Comparison of ENCODE assay signal across 12 cellular contexts in the genomic region with DNA sequence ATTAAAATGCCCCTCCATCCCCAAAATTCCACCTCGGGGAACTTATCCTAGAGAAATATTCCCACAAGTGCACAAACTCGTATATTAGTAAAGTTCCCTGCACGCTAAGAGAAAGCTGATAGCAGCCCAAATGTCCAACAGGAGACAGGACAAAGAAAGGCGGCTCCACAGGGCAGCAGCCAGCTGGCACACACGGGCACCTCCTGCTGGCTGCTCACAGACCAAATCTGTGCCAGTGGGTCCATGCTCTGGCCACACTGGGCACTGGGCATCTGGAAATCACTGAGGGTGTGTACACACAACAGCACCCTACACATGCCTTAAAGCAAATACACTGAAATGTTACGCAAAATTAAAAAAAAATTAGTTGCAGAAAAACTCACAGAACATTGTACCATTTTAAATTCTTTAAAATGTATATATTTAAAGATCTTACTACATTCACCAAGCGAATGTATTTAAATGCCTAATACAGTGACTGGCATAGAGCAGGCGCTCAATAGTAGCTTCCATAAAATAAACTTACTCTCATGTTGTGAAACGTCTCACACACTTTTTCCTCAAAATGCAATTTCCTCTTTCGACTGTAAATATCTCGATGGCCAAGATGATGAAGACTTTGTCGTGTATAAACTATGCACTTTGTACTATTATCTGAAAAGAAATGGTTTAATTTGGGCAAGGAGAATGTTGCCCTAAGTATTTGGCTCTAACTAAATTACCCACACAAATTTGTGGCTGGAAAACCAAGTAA. TPM values are rescaled to one million over a fixed set of nuclear protein-coding genes. Genes with fewer than 3 reads are reported as not detected.
DNase-seq lines count a peak whose midpoint lies in the region; ATAC-seq and TF ChIP-seq lines count a peak whose summit lies in the region.
"Had no signal": no experiment of that assay in that cellular context is flagged by ENCODE, and none has a peak within 500 bp of the region (broad histone marks: within the 10 kb centered on the region; RNA-seq: fewer than 3 reads in every experiment).

No MANE protein-coding gene starts in this region.

- peak overlapping the region; percentile 39 for H3K27ac Mint-ChIP-seq in glutamatergic neuron (ENCODE audit: unreplicated experiment)
- H3K27ac Mint-ChIP-seq in activated CD4-positive, alpha-beta T cell treated with anti-CD3 and anti-CD28 coated beads, Interleukin-2, amount 10 ng/mL, durations not matched to agents 24 days and 14 days = no peak overlapping the region

- H3K27me3 ChIP-seq in subcutaneous abdominal adipose tissue (ENCODE audit: control insufficient read depth in 5 of 5, insufficient read depth in 4 of 5, low read length in 5 of 5) = no peaks in the 10 kb centered on the region
- H3K27me3 ChIP-seq: heart right ventricle had no signal

- H3K27ac ChIP-seq in subcutaneous abdominal adipose tissue (ENCODE audit: low read depth, low read length) = peak overlapping the region; percentile 61

- intact Hi-C loops in sciatic nerve (cut with DNase I) = no loop called here
- intact Hi-C loops in activated CD4-positive, alpha-beta T cell treated with anti-CD3 and anti-CD28 coated beads, Interleukin-2, amount 10 ng/mL, durations not matched to agents 24 days and 14 days (cut with micrococcal nuclease) = no loop called here

- H3K4me3 ChIP-seq in subcutaneous abdominal adipose tissue (ENCODE audit: low read depth in 1 of 5, low read length in 5 of 5) = no peak overlapping the region

- no peaks in the 10 kb centered on the region for H3K9me3 ChIP-seq in subcutaneous abdominal adipose tissue (ENCODE audit: control insufficient read depth in 5 of 5, low read length in 5 of 5)
- H3K9me3 ChIP-seq: heart right ventricle, thoracic aorta had no signal

- no peak overlapping the region for H3K4me3 Mint-ChIP-seq in glutamatergic neuron (ENCODE audit: unreplicated experiment)
- no peak overlapping the region for H3K4me3 Mint-ChIP-seq in activated CD4-positive, alpha-beta T cell treated with anti-CD3 and anti-CD28 coated beads, Interleukin-2, amount 10 ng/mL, durations not matched to agents 24 days and 14 days

- H3K36me3 Mint-ChIP-seq in glutamatergic neuron (ENCODE audit: unreplicated experiment) = no peaks in the 10 kb centered on the region
- H3K36me3 Mint-ChIP-seq in activated CD4-positive, alpha-beta T cell treated with anti-CD3 and anti-CD28 coated beads, Interleukin-2, amount 10 ng/mL, durations not matched to agents 24 days and 14 days (ENCODE audit: low read depth) = no peaks in the 10 kb centered on the region

- DNase-seq in NCI-H146 (lab: John Stamatoyannopoulos, UW) (peak; percentile 21), NCI-H146 treated with DMSO at 0.1 percent for 48 hours (lab: John Stamatoyannopoulos, UW; ENCODE audit: unreplicated experiment) (no peak), SIG-M5 treated with dmso at 0.1 percent for 504 hours (lab: John Stamatoyannopoulos, UW; ENCODE audit: unreplicated experiment) (peak; percentile 76), glutamatergic neuron (no peak), NCI-H526 (lab: John Stamatoyannopoulos, UW) (no peak), sciatic nerve (ENCODE audit: low spot score) (no peak)
- no peak for DNase-seq in activated CD4-positive, alpha-beta T cell treated with anti-CD3 and anti-CD28 coated beads, Interleukin-2, amount 10 ng/mL, durations not matched to agents 24 days and 14 days
- DNase-seq: heart right ventricle; stimulated activated CD4-positive, alpha-beta T cell treated with anti-CD3 and anti-CD28 coated beads, Interleukin-4, amount 100 ng/mL, for 4 hours; T-helper 9 cell had no signal

- peaks cover 0 to 2% (median 0%) of the 10 kb centered on the region in 5 donors for H3K36me3 ChIP-seq in subcutaneous abdominal adipose tissue (ENCODE audit: control insufficient read depth in 5 of 5, insufficient read depth in 5 of 5, low read length in 5 of 5)
- H3K36me3 ChIP-seq: thoracic aorta had no signal

- peaks cover 2% of the 10 kb centered on the region for H3K27me3 Mint-ChIP-seq in glutamatergic neuron (ENCODE audit: unreplicated experiment)
- peaks cover 28% of the 10 kb centered on the region for H3K27me3 Mint-ChIP-seq in activated CD4-positive, alpha-beta T cell treated with anti-CD3 and anti-CD28 coated beads, Interleukin-2, amount 10 ng/mL, durations not matched to agents 24 days and 14 days

- peaks cover 0 to 24% (median 14%) of the 10 kb centered on the region in 5 donors for H3K4me1 ChIP-seq in subcutaneous abdominal adipose tissue (ENCODE audit: control insufficient read depth in 5 of 5, insufficient read depth in 5 of 5, low read length in 5 of 5)

- no peak for ATAC-seq in sciatic nerve

- no peak overlapping the region for H3K9ac ChIP-seq in subcutaneous abdominal adipose tissue (ENCODE audit: low read length in 5 of 5)

- H3K4me1 Mint-ChIP-seq in glutamatergic neuron (ENCODE audit: low read depth, unreplicated experiment) = peaks cover 57% of the 10 kb centered on the region
- peaks cover 9% of the 10 kb centered on the region for H3K4me1 Mint-ChIP-seq in activated CD4-positive, alpha-beta T cell treated with anti-CD3 and anti-CD28 coated beads, Interleukin-2, amount 10 ng/mL, durations not matched to agents 24 days and 14 days

- peaks cover 6% of the 10 kb centered on the region for H3K9me3 Mint-ChIP-seq in glutamatergic neuron (ENCODE audit: unreplicated experiment)
- no peaks in the 10 kb centered on the region for H3K9me3 Mint-ChIP-seq in activated CD4-positive, alpha-beta T cell treated with anti-CD3 and anti-CD28 coated beads, Interleukin-2, amount 10 ng/mL, durations not matched to agents 24 days and 14 days

- no peak for TF ChIP-seq CTCF in glutamatergic neuron (IDR thresholded peaks at IDR 0.05; ENCODE audit: partially characterized antibody, unreplicated experiment)

RNA-seq across cellular contexts. Expression of a gene that starts 19.4 kb away (rescaled TPM):
- total RNA-seq in glutamatergic neuron (ENCODE audit: unreplicated experiment) (192 TPM), sciatic nerve (53.5 TPM)
- total RNA-seq in activated CD4-positive, alpha-beta T cell treated with anti-CD3 and anti-CD28 coated beads, Interleukin-2, amount 10 ng/mL, durations not matched to agents 24 days and 14 days = 0.85 and 1.6 TPM in 2 replicates

Comparison
In these comparisons a context has a peak if more than half of its experiments do, and no peak if none do; other contexts are left out.
1. DNase-seq: peak in NCI-H146 (single experiment) and SIG-M5 treated with dmso at 0.1 percent for 504 hours (single experiment); none in NCI-H146 treated with DMSO at 0.1 percent for 48 hours (single experiment), glutamatergic neuron (single experiment), NCI-H526 (0 of 2), sciatic nerve (single experiment) and activated CD4-positive, alpha-beta T cell treated with anti-CD3 and anti-CD28 coated beads, Interleukin-2, amount 10 ng/mL, durations not matched to agents 24 days and 14 days (single experiment).
2. RNA of a gene that starts 19.4 kb away (total RNA-seq): 192 TPM in glutamatergic neuron (single experiment) and 53.5 TPM in sciatic nerve (single experiment); 0.85 to 1.6 TPM in activated CD4-positive, alpha-beta T cell treated with anti-CD3 and anti-CD28 coated beads, Interleukin-2, amount 10 ng/mL, durations not matched to agents 24 days and 14 days; every median in the first group is over 10 times any median in the second.